In the genomic region with DNA sequence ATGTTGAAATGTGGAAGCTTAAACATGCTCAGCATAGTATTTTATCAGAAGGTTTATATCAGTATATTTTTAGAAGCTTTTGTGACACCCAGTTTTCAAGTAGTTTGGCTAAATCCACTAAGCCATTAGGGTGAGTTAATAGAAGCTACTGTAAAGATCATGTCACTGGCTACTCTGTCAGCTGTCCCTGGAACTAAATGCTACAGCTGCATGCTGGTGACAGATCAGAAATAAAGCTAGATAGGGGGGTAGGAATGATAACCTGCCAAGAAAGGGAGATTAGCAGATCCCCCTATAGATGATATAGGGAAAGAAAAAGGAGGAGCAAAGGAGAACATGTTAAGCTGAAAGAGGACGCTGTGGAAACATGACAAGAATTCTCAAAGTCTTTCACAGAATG, we compare ENCODE assay signal across 18 cellular contexts.
DNase-seq lines count a peak whose midpoint lies in the region; ATAC-seq and TF ChIP-seq lines count a peak whose summit lies in the region.
"Had no signal": no experiment of that assay in that cellular context is flagged by ENCODE, and none has a peak within 500 bp of the region (broad histone marks: within the 10 kb centered on the region; RNA-seq: fewer than 3 reads in every experiment).

No MANE protein-coding gene starts in this region.

- H3K27me3 ChIP-seq in cardiac muscle cell (no peaks in the 10 kb centered on the region), left ventricle myocardium inferior (ENCODE audit: low read depth) (no peaks in the 10 kb centered on the region), gastrocnemius medialis (no peaks in the 10 kb centered on the region)
- H3K27me3 ChIP-seq: SJSA1 had no signal

- H3K27ac ChIP-seq in cardiac muscle cell (peak overlapping the region; percentile 94), left ventricle myocardium inferior (replicated peaks) (peak overlapping the region; percentile 73), gastrocnemius medialis (no peak overlapping the region)
- H3K27ac ChIP-seq: C4-2B, RWPE1, SJSA1 had no signal

- H3K4me3 Mint-ChIP-seq in nephron progenitor cell: no peak overlapping the region
- no peak overlapping the region for H3K4me3 Mint-ChIP-seq in immature natural killer cell

- H3K4me3 ChIP-seq in cardiac muscle cell (no peak overlapping the region), left ventricle myocardium inferior (no peak overlapping the region), gastrocnemius medialis (no peak overlapping the region)
- H3K4me3 ChIP-seq: SJSA1 had no signal

- no peaks in the 10 kb centered on the region for H3K9me3 ChIP-seq in cardiac muscle cell (ENCODE audit: low read depth)
- H3K9me3 ChIP-seq in left ventricle myocardium inferior (replicated peaks): no peaks in the 10 kb centered on the region
- H3K9me3 ChIP-seq in gastrocnemius medialis: no peaks in the 10 kb centered on the region
- H3K9me3 ChIP-seq: SJSA1 had no signal

- TF ChIP-seq CTCF in cardiac muscle cell (IDR thresholded peaks at IDR 0.05; ENCODE audit: low read depth, low read length) (no peak), left ventricle myocardium inferior (IDR thresholded peaks at IDR 0.05; ENCODE audit: borderline replicate concordance) (no peak), nephron progenitor cell (IDR thresholded peaks at IDR 0.05) (no peak), gastrocnemius medialis (IDR thresholded peaks at IDR 0.05 in 4 of 5, conservative IDR thresholded peaks at IDR 0.05 in 1 of 5) (no peak)

- H3K9me3 Mint-ChIP-seq in nephron progenitor cell (no peaks in the 10 kb centered on the region), immature natural killer cell (no peaks in the 10 kb centered on the region)

- in situ Hi-C loops in KBM-7 (cut with MboI; ENCODE audit: low pct_unique_long_range_greater_than_20kb, low sequenced_read_pairs): no loop called here
- in situ Hi-C loops in gastrocnemius medialis (cut with MboI; ENCODE audit: low sequenced_read_pairs in 4 of 4): no loop called here

- peak overlapping the region; percentile 59 for H3K27ac Mint-ChIP-seq in nephron progenitor cell
- no peak overlapping the region for H3K27ac Mint-ChIP-seq in immature natural killer cell

- peaks cover 5% of the 10 kb centered on the region for H3K27me3 Mint-ChIP-seq in nephron progenitor cell (ENCODE audit: low read depth, poor library complexity)
- peaks cover 0 to 2% (median 0%) of the 10 kb centered on the region in 3 donors for H3K27me3 Mint-ChIP-seq in immature natural killer cell (ENCODE audit: low read depth in 3 of 3)

- no peaks in the 10 kb centered on the region for H3K36me3 ChIP-seq in cardiac muscle cell
- no peaks in the 10 kb centered on the region for H3K36me3 ChIP-seq in left ventricle myocardium inferior
- H3K36me3 ChIP-seq in gastrocnemius medialis: no peaks in the 10 kb centered on the region
- H3K36me3 ChIP-seq: SJSA1 had no signal

- H3K36me3 Mint-ChIP-seq in nephron progenitor cell (ENCODE audit: low read depth) (no peaks in the 10 kb centered on the region), immature natural killer cell (peaks cover 0 to 2% (median 0%) of the 10 kb centered on the region in 3 donors)

- no peak for TF ChIP-seq POLR2A in gastrocnemius medialis (IDR thresholded peaks at IDR 0.05)

- DNase-seq in cardiac muscle cell (ENCODE audit: low read depth in 1 of 2, low spot score in 1 of 2) (no peak), cardiac septum (ENCODE audit: low spot score) (no peak), left ventricle myocardium inferior (no peak), nephron progenitor cell (no peak), KBM-7 (no peak), immature natural killer cell (no peak), gastrocnemius medialis (no peak)
- DNase-seq: IMR-90, Karpas-422, MV-4-11, NCI-H1105 treated with DMSO at 0.1 percent for 48 hours, NCI-H2081 treated with DMSO at 0.1 percent for 48 hours, NCI-H2171 treated with DMSO at 0.1 percent for 48 hours, NCI-H526 had no signal

- H3K4me1 ChIP-seq in cardiac muscle cell (ENCODE audit: low read depth) (peaks cover 44% of the 10 kb centered on the region), left ventricle myocardium inferior (peaks cover 46% of the 10 kb centered on the region), gastrocnemius medialis (peaks cover 25 to 29% of the 10 kb centered on the region in 2 donors)
- H3K4me1 ChIP-seq: SJSA1 had no signal

- H3K4me1 Mint-ChIP-seq in nephron progenitor cell: peaks cover 43% of the 10 kb centered on the region
- peaks cover 7 to 9% of the 10 kb centered on the region in 2 donors for H3K4me1 Mint-ChIP-seq in immature natural killer cell

- no peak for ATAC-seq in gastrocnemius medialis
- ATAC-seq: HCT116 had no signal

- intact Hi-C loops in cardiac septum (cut with DNase I) (no loop called here), left ventricle myocardium inferior (cut with micrococcal nuclease) (no loop called here), gastrocnemius medialis (cut with DNase I; ENCODE audit: low total_unique reads) (no loop called here)

Comparison
In these comparisons a context has a peak if more than half of its experiments do, and no peak if none do; other contexts are left out.
1. H3K27ac ChIP-seq: peak in cardiac muscle cell (single experiment) and left ventricle myocardium inferior (single experiment); none in gastrocnemius medialis (0 of 4).